ENCODE assay signal across 35 cellular contexts in the genomic region with DNA sequence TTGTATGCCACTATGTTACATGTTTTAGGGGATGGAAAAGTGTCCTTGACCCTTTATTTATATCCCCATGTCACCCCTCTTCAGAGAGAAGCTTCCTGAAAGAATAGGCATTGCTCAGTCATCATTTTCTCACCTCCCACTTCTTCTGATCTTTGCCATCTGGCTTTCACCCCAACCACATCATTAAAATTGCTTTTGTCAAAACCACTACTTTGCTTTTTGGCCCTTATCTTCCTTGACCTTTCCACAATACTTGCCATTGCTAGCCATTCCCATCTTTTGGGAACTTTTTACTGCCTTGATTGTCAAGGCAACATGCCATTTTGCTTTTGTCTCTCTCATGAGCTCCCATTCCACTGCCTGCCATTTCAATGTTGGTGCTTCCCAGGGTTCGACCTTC. TPM values are rescaled to one million over a fixed set of nuclear protein-coding genes. Genes with fewer than 3 reads are reported as not detected.
"Had no signal": no experiment of that assay in that cellular context is flagged by ENCODE, and none has a peak within 500 bp of the region (broad histone marks: within the 10 kb centered on the region; RNA-seq: fewer than 3 reads in every experiment).

No MANE protein-coding gene starts in this region.

- H3K4me1 ChIP-seq: ascending aorta had no signal

- H3K27ac ChIP-seq: ascending aorta, brain microvascular endothelial cell, WERI-Rb-1 had no signal

- H3K4me3 ChIP-seq: ascending aorta, MG63 had no signal

- ATAC-seq: activated CD8-positive, alpha-beta T cell treated with anti-CD3 and anti-CD28 coated beads for 36 hours; activated T-cell treated with anti-CD3 and anti-CD28 coated beads, Interleukin-2, amount 50 U/mL, for 72 hours; activated T-helper 17 cell treated with anti-CD3 and anti-CD28 coated beads, Interleukin-2, amount 50 U/mL, for 72 hours; Panc1; Right ventricle myocardium inferior had no signal

- H3K36me3 ChIP-seq: ascending aorta, brain microvascular endothelial cell, MG63, WERI-Rb-1 had no signal

- DNase-seq: activated CD4-positive, alpha-beta T cell treated with anti-CD3 and anti-CD28 coated beads for 1 hour; activated CD4-positive, alpha-beta T cell treated with anti-CD3 and anti-CD28 coated beads for 48 hours; activated CD4-positive, CD25-positive, alpha-beta regulatory T cell; activated CD8-positive, alpha-beta T cell treated with anti-CD3 and anti-CD28 coated beads for 36 hours; activated effector memory CD4-positive, alpha-beta T cell treated with anti-CD3 and anti-CD28 coated beads, Interleukin-2, amount 50 U/mL, for 16 hours; activated naive CD4-positive, alpha-beta T cell; activated naive CD4-positive, alpha-beta T cell treated with anti-CD3 and anti-CD28 coated beads, Interleukin-2, amount 50 U/mL, for 16 hours; activated naive CD8-positive, alpha-beta T cell treated with anti-CD3 and anti-CD28 coated beads for 36 hours; activated T-cell treated with anti-CD3 and anti-CD28 coated beads, Interleukin-2, amount 50 U/mL, for 1 hour; activated T-cell treated with anti-CD3 and anti-CD28 coated beads, Interleukin-2, amount 50 U/mL, for 72 hours; amygdala; brain microvascular endothelial cell; central memory CD4-positive, alpha-beta T cell; Karpas-422; KBM-7; MG63; NCI-H1092; NCI-H1436 treated with DMSO at 0.1 percent for 48 hours; NCI-H1694 treated with DMSO at 0.1 percent for 48 hours; NCI-H2029; NCI-H345; NCI-H524 treated with DMSO at 0.1 percent for 48 hours; RPMI8226; SW 1271; T1000; WERI-Rb-1 had no signal

- H3K27me3 ChIP-seq: ascending aorta, brain microvascular endothelial cell, MG63 had no signal

- H3K9me3 ChIP-seq: ascending aorta, MG63 had no signal

RNA-seq across cellular contexts. Expression of gene FAM9B, which starts 14.9 kb away (rescaled TPM):
- total RNA-seq: activated CD8-positive, alpha-beta memory T cell treated with anti-CD3 and anti-CD28 coated beads for 36 hours; activated CD8-positive, alpha-beta T cell treated with anti-CD3 and anti-CD28 coated beads for 36 hours; activated naive CD8-positive, alpha-beta T cell treated with anti-CD3 and anti-CD28 coated beads for 36 hours; activated T-cell treated with anti-CD3 and anti-CD28 coated beads, Interleukin-2, amount 50 U/mL, for 72 hours; ascending aorta; cerebellum; NCI-H460; Right ventricle myocardium inferior; T-helper 1 cell treated with Interleukin-12 subunit alpha and Interleukin-12 subunit beta and Interleukin-4 antibody, amounts not matched to agents 30 ng/mL and 1 ng/mL, for 36 hours; T-helper 2 cell treated with Interferon-gamma antibody and Interleukin-4, amounts not matched to agents 100 ng/mL and 5 ng/mL, for 36 hours had no signal
